In genomic region chr15:71329509-71330260, GRCh38 we compare ENCODE assay signal across 9 cellular contexts.
DNase-seq lines count a peak whose midpoint lies in the region; TF ChIP-seq lines count a peak whose summit lies in the region.
"Had no signal": no experiment of that assay in that cellular context is flagged by ENCODE, and none has a peak within 500 bp of the region (broad histone marks: within the 10 kb centered on the region; RNA-seq: fewer than 3 reads in every experiment).

No MANE protein-coding gene starts in this region.

- no peak for TF ChIP-seq CTCF in PC-9 (conservative IDR thresholded peaks at IDR 0.05)

- BruUV-seq in PC-9 (replicated peaks; lab: Mats Ljungman, UMichigan): no TSS peak

- peaks cover 3% of the 10 kb centered on the region; the same call in 1 of the 2 replicates for H3K36me3 ChIP-seq in PC-9 (ENCODE audit: low read depth)

- H2AFZ ChIP-seq in PC-9: no peak overlapping the region

- H3K79me2 ChIP-seq in PC-9 (ENCODE audit: low read depth): no peaks in the 10 kb centered on the region

- H3K27ac ChIP-seq in PC-9 (peak overlapping the region; percentile 34), caudate nucleus (ENCODE audit: low read depth, low read length) (no peak overlapping the region)

- no peaks in the 10 kb centered on the region for H3K9me2 ChIP-seq in PC-9 (ENCODE audit: insufficient read depth)

- POLR2A ChIA-PET in PC-9 (lab: Charles Lee; ENCODE audit: unreplicated experiment): interaction anchor here (0.6 kb wide), 1 partner anchor 78 kb away, joined by 3 read pairs; no protein-coding TSS in a partner anchor

- peaks cover 15% of the 10 kb centered on the region; the same call in 1 of the 2 replicates for H3F3A ChIP-seq in PC-9 (ENCODE audit: insufficient read depth, low read depth)

- H3K4me2 ChIP-seq in PC-9: no peak overlapping the region

- no peaks in the 10 kb centered on the region for H3K9me3 ChIP-seq in PC-9 (ENCODE audit: insufficient read depth, low read depth)

- H3K27me3 ChIP-seq in PC-9 (ENCODE audit: insufficient read depth, low read depth): no peaks in the 10 kb centered on the region

- CTCF ChIA-PET in PC-9 (lab: Charles Lee): interaction anchor here (0.5 to 0.6 kb wide), 2 partner anchors 414 to 442 kb away, joined by 3 read pairs; no protein-coding TSS in a partner anchor

- intact Hi-C loops in PC-9 (cut with micrococcal nuclease; ENCODE audit: unreplicated experiment): loop anchor here (10.0 kb wide), 1 partner anchor 105 kb away; no protein-coding TSS in a partner anchor

- peaks cover 38% of the 10 kb centered on the region for H3K4me1 ChIP-seq in PC-9 (replicated peaks; ENCODE audit: insufficient read depth)

- DNase-seq in A172 (ENCODE audit: low spot score): peak; percentile 83
- DNase-seq in PC-9: peak; percentile 60 to 75
- peak; percentile 15 for DNase-seq in fibroblast of peridontal ligament (ENCODE audit: extremely low read depth)
- peak; percentile 91 for DNase-seq in myocyte (ENCODE audit: low read depth)
- no peak for DNase-seq in NCI-H1694 treated with DMSO at 0.1 percent for 48 hours (lab: John Stamatoyannopoulos, UW)
- DNase-seq in Kasumi-1 (lab: John Stamatoyannopoulos, UW): no peak
- DNase-seq in hippocampal formation (lab: John Stamatoyannopoulos, UW): no peak
- no peak for DNase-seq in caudate nucleus (lab: John Stamatoyannopoulos, UW)
- DNase-seq: activated naive CD8-positive, alpha-beta T cell treated with anti-CD3 and anti-CD28 coated beads, Interleukin-2, amount 10 ng/mL, durations not matched to agents 7 days and 5 days had no signal

- no peaks in the 10 kb centered on the region for H4K20me1 ChIP-seq in PC-9 (ENCODE audit: insufficient read depth)

- H3K4me3 ChIP-seq in PC-9: no peak overlapping the region

Comparison
In these comparisons a context has a peak if more than half of its experiments do, and no peak if none do; other contexts are left out.
1. DNase-seq: peak in A172 (single experiment), PC-9 (2 of 2), fibroblast of peridontal ligament (single experiment) and myocyte (single experiment); none in NCI-H1694 treated with DMSO at 0.1 percent for 48 hours (single experiment), Kasumi-1 (0 of 2), hippocampal formation (0 of 2) and caudate nucleus (0 of 61).